Comparison of ENCODE assay signal across 19 cellular contexts in genomic region chr11:78790784-78791183, GRCh38.
"Had no signal": no experiment of that assay in that cellular context is flagged by ENCODE, and none has a peak within 500 bp of the region (broad histone marks: within the 10 kb centered on the region; RNA-seq: fewer than 3 reads in every experiment).

No MANE protein-coding gene starts in this region.

- H3K9me3 ChIP-seq: ascending aorta, suprapubic skin had no signal

- H3K4me3 ChIP-seq: ascending aorta, suprapubic skin had no signal

- H3K36me3 Mint-ChIP-seq: activated naive CD4-positive, alpha-beta T cell treated with anti-CD3 and anti-CD28 coated beads, Interleukin-2, amount 10 ng/mL, durations not matched to agents 7 days and 5 days had no signal

- DNase-seq: activated CD4-positive, alpha-beta T cell treated with anti-CD3 and anti-CD28 coated beads for 1 hour; activated CD8-positive, alpha-beta memory T cell treated with anti-CD3 and anti-CD28 coated beads for 24 hours; activated CD8-positive, alpha-beta memory T cell treated with anti-CD3 and anti-CD28 coated beads, Interleukin-2, amount 50 U/mL, for 48 hours; activated effector memory CD4-positive, alpha-beta T cell treated with Interleukin-2 at 50 U/mL for 16 hours; activated naive CD4-positive, alpha-beta T cell treated with anti-CD3 and anti-CD28 coated beads, Interleukin-2, amount 10 ng/mL, durations not matched to agents 7 days and 5 days; activated T-cell treated with anti-CD3 and anti-CD28 coated beads, Interleukin-2, amount 50 U/mL, for 48 hours; cerebellar nuclear complex; cortex of kidney; erythroblast; midbrain; nephron progenitor cell; occipital lobe; retina; SW 1271; trophoblast cell; WERI-Rb-1 had no signal

- H3K27ac Mint-ChIP-seq: activated naive CD4-positive, alpha-beta T cell treated with anti-CD3 and anti-CD28 coated beads, Interleukin-2, amount 10 ng/mL, durations not matched to agents 7 days and 5 days; stimulated activated naive CD8-positive, alpha-beta T cell treated with anti-CD3 and anti-CD28 coated beads, Interleukin-15, Interleukin-2, amounts not matched to agents 100 ng/mL and 50 ng/mL, for 24 hours had no signal

- H3K27me3 ChIP-seq: ascending aorta, suprapubic skin had no signal

- H3K9me3 Mint-ChIP-seq: activated naive CD4-positive, alpha-beta T cell treated with anti-CD3 and anti-CD28 coated beads, Interleukin-2, amount 10 ng/mL, durations not matched to agents 7 days and 5 days; nephron progenitor cell; stimulated activated naive CD8-positive, alpha-beta T cell treated with anti-CD3 and anti-CD28 coated beads, Interleukin-15, Interleukin-2, amounts not matched to agents 100 ng/mL and 50 ng/mL, for 24 hours had no signal

- H3K36me3 ChIP-seq: ascending aorta, suprapubic skin, WERI-Rb-1 had no signal

- H3K27ac ChIP-seq: ascending aorta, suprapubic skin, WERI-Rb-1 had no signal

- H3K4me1 ChIP-seq: ascending aorta, suprapubic skin had no signal
